In genomic region chr22:29284196-29284595, GRCh38 we compare ENCODE assay signal across 24 cellular contexts. TPM values are rescaled to one million over a fixed set of nuclear protein-coding genes. Genes with fewer than 3 reads are reported as not detected.
"Had no signal": no experiment of that assay in that cellular context is flagged by ENCODE, and none has a peak within 500 bp of the region (broad histone marks: within the 10 kb centered on the region; RNA-seq: fewer than 3 reads in every experiment).

No MANE protein-coding gene starts in this region.

- ATAC-seq: gastrocnemius medialis; heart right ventricle; naive thymus-derived CD4-positive, alpha-beta T cell; sciatic nerve; stimulated activated memory B cell treated with anti-CD40 and anti-IgM and Interleukin-4, amounts not matched to agents 10 μg/mL and 1 μg/mL and 100 μg/mL, for 72 hours; stimulated activated naive CD8-positive, alpha-beta T cell treated with anti-CD3 and anti-CD28 coated beads, Interleukin-15, amount 100 ng/mL, for 72 hours; upper lobe of right lung had no signal

- H3K27me3 Mint-ChIP-seq: naive thymus-derived CD4-positive, alpha-beta T cell; stimulated activated memory B cell treated with anti-CD40 and anti-IgM and Interleukin-4, amounts not matched to agents 10 μg/mL and 1 μg/mL and 100 μg/mL, for 72 hours; stimulated activated naive CD8-positive, alpha-beta T cell treated with anti-CD3 and anti-CD28 coated beads, Interleukin-15, amount 100 ng/mL, for 72 hours had no signal

- H3K27ac Mint-ChIP-seq: stimulated activated memory B cell treated with anti-CD40 and anti-IgM and Interleukin-4, amounts not matched to agents 10 μg/mL and 1 μg/mL and 100 μg/mL, for 72 hours; stimulated activated naive CD8-positive, alpha-beta T cell treated with anti-CD3 and anti-CD28 coated beads, Interleukin-15, amount 100 ng/mL, for 72 hours had no signal

- H3K4me1 ChIP-seq: gastrocnemius medialis, heart right ventricle, testis, upper lobe of right lung had no signal

- H3K27ac ChIP-seq: epithelial cell of prostate, esophagus muscularis mucosa, gastrocnemius medialis, heart right ventricle, spleen, testis, tibial nerve, upper lobe of right lung, vagina had no signal

- H3K4me3 Mint-ChIP-seq: naive thymus-derived CD4-positive, alpha-beta T cell; stimulated activated memory B cell treated with anti-CD40 and anti-IgM and Interleukin-4, amounts not matched to agents 10 μg/mL and 1 μg/mL and 100 μg/mL, for 72 hours; stimulated activated naive CD8-positive, alpha-beta T cell treated with anti-CD3 and anti-CD28 coated beads, Interleukin-15, amount 100 ng/mL, for 72 hours had no signal

- H3K27me3 ChIP-seq: dorsolateral prefrontal cortex, esophagus muscularis mucosa, gastrocnemius medialis, heart right ventricle, spleen, testis, tibial nerve, upper lobe of right lung, vagina had no signal

- H3K9me3 Mint-ChIP-seq: naive thymus-derived CD4-positive, alpha-beta T cell; stimulated activated memory B cell treated with anti-CD40 and anti-IgM and Interleukin-4, amounts not matched to agents 10 μg/mL and 1 μg/mL and 100 μg/mL, for 72 hours; stimulated activated naive CD8-positive, alpha-beta T cell treated with anti-CD3 and anti-CD28 coated beads, Interleukin-15, amount 100 ng/mL, for 72 hours had no signal

- FAIRE-seq: endometrium, islet of Langerhans had no signal

- H3K9me3 ChIP-seq: esophagus muscularis mucosa, gastrocnemius medialis, heart right ventricle, spleen, testis, tibial nerve, upper lobe of right lung, vagina had no signal

- DNase-seq: dorsolateral prefrontal cortex; effector CD8-positive, alpha-beta T cell; gastrocnemius medialis; heart right ventricle; hypothalamus; kidney glomerular epithelial cell; mesendoderm; naive thymus-derived CD4-positive, alpha-beta T cell; spleen; stimulated activated CD4-positive, alpha-beta T cell treated with anti-CD3 and anti-CD28 coated beads, Interleukin-15, amount 100 ng/mL, for 24 hours; stimulated activated CD4-positive, alpha-beta T cell treated with anti-CD3 and anti-CD28 coated beads, Interleukin-1b, Interleukin-23, amount 100 ng/mL, for 48 hours; stimulated activated CD4-positive, alpha-beta T cell treated with anti-CD3 and anti-CD28 coated beads, Interleukin-4, amount 100 ng/mL, for 24 hours; stimulated activated naive CD8-positive, alpha-beta T cell treated with anti-CD3 and anti-CD28 coated beads, Interleukin-15, amount 100 ng/mL, for 72 hours; testis; upper lobe of right lung had no signal

- H3K4me3 ChIP-seq: dorsolateral prefrontal cortex, esophagus muscularis mucosa, gastrocnemius medialis, heart right ventricle, spleen, testis, tibial nerve, upper lobe of right lung, vagina had no signal

RNA-seq across cellular contexts. Expression of gene RASL10A, which starts 31.3 kb away (rescaled TPM):
- total RNA-seq: osteocyte, vagina had no signal
- polyA plus RNA-seq: naive thymus-derived CD4-positive, alpha-beta T cell had no signal
